In the genomic region with DNA sequence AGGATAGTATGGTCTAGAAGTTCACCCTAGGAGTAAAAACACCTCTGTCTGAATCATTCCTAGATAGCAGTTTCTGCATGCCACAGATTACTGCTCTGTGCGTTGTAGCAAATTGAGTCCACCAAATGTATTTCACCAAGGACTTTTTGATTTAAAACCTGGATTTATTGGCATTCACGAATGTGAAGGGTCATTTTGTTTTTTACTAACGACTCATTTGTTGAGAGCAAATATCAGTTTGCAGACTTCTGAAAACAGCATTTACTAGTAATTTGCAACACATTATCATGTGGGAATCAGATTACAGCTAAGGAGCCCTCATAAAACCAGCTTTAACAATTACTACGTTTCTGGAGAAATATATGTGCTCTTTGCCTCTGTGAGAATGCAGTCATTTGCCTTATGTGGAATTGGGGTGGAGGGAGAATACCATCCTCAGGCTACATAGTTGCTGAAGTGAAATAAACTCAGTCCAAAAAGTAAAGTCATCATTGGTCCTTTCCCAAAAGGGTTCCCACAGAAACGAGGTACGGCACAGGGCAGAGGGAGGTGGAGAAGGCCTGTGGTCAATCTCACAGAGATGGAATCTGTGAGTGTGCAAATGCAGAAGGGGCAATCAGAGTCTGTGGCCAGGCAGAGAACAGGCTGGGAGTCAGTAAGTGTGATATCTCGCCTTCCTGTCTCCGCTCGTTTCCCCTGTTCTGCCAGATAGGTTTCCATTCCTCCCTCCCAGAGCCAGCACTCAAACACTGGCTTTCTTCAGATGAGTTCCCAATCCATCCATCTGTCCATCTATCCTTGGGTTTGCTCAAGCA, we compare ENCODE assay signal across 14 cellular contexts.
"Had no signal": no experiment of that assay in that cellular context is flagged by ENCODE, and none has a peak within 500 bp of the region (broad histone marks: within the 10 kb centered on the region; RNA-seq: fewer than 3 reads in every experiment).

No MANE protein-coding gene starts in this region.

- ATAC-seq: activated CD4-positive, CD25-positive, alpha-beta regulatory T cell treated with anti-CD3 and anti-CD28 coated beads, Interleukin-2, amount 50 U/mL, for 24 hours; naive thymus-derived CD4-positive, alpha-beta T cell; psoas muscle had no signal

- H3K36me3 ChIP-seq: adrenal gland, cardiac muscle cell, esophagus muscularis mucosa had no signal

- H3K27me3 ChIP-seq: adrenal gland, esophagus muscularis mucosa, tibial nerve had no signal

- H3K4me1 ChIP-seq: adrenal gland, esophagus muscularis mucosa, psoas muscle, tibial nerve had no signal

- H3K4me3 ChIP-seq: adrenal gland, cardiac muscle cell, esophagus muscularis mucosa, psoas muscle, tibial nerve had no signal

- H3K27ac ChIP-seq: adrenal gland, cardiac muscle cell, esophagus muscularis mucosa, psoas muscle, tibial nerve had no signal

- DNase-seq: activated CD8-positive, alpha-beta memory T cell treated with anti-CD3 and anti-CD28 coated beads for 24 hours; activated CD8-positive, alpha-beta memory T cell treated with anti-CD3 and anti-CD28 coated beads, Interleukin-2, amount 50 U/mL, for 48 hours; activated effector memory CD4-positive, alpha-beta T cell treated with Interleukin-2 at 50 U/mL for 16 hours; activated T-cell treated with anti-CD3 and anti-CD28 coated beads, Interleukin-2, amount 50 U/mL, for 48 hours; adrenal gland; effector CD8-positive, alpha-beta T cell; mesenchymal stem cell; naive thymus-derived CD4-positive, alpha-beta T cell; psoas muscle; right cardiac atrium had no signal

- H3K9me3 ChIP-seq: psoas muscle had no signal
